Comparison of ENCODE assay signal across 8 cellular contexts in the genomic region with DNA sequence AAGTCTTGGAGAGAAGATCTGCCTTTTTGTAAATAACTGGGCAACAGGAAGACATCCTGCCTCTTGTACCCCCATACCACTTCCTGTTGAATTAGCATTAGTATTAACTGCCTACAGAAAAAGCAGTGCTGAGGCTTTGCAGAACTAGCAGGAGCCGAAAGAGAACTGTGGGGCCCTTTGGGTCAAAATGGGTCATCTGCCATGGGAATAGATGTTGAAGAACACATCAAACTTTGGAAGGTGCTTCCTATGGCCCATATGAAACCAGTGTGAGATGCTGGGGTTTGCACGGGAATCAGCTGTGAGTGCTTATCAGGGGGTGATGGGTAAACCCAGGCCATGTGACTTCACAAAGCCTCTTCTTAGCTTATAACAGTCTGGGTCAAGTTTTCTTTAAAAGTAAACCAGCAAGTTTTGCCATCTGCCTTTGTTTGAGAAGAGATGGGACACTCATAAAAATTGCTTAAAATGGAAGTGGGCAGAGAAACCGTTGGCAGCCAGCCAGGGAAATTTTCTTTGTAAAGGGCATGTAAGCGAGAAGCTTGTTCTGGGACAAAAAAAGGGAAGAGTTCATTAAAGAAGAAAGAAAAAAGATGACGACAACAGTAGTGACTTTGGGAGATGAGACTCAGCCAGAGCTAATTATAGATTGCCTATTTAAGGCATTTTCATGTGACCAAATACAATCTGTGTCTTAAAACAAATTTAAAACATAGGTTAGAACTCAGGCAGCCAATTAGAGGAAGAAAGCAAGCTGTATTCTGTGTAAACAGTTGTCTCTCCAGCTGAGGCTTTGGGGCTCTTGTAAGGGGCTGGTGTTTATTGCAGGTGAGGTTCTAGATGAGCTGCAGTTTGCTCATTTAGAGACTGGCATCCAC. TPM values are rescaled to one million over a fixed set of nuclear protein-coding genes. Genes with fewer than 3 reads are reported as not detected.
A peak's percentile ranks its signal among the peaks of the same experiment; 100 is the strongest.
DNase-seq lines count a peak whose midpoint lies in the region; ATAC-seq and TF ChIP-seq lines count a peak whose summit lies in the region.

No MANE protein-coding gene starts in this region.

- H2AFZ ChIP-seq in ACC112 (ENCODE audit: low read length, unreplicated experiment) (no peak overlapping the region), parathyroid adenoma (no peak overlapping the region)

- peak overlapping the region; percentile 77 for H3K27ac ChIP-seq in ACC112 (ENCODE audit: low read depth, low read length)
- peak overlapping the region; percentile 59; the same call in 1 of the 2 replicates for H3K27ac ChIP-seq in Panc1 (ENCODE audit: low read length)
- peak overlapping the region; percentile 96 for H3K27ac ChIP-seq in parathyroid adenoma
- peak overlapping the region; percentile 80 to 96 for H3K27ac ChIP-seq in aorta (ENCODE audit: low read depth in 1 of 2, low read length in 2 of 2)

- ATAC-seq in Panc1 (no peak), aorta (ENCODE audit: low FRiP score) (peak; percentile 40), GM18520 (IDR thresholded peaks at IDR 0.05; ENCODE audit: unreplicated experiment) (no peak)

- H3K27me3 Mint-ChIP-seq in activated naive CD4-positive, alpha-beta T cell treated with anti-CD3 and anti-CD28 coated beads, Interleukin-2, amount 50 U/mL, for 24 hours, result no peaks in the 10 kb centered on the region

- peak overlapping the region; percentile 50 for H3K4me2 ChIP-seq in parathyroid adenoma (ENCODE audit: low read length)

- H3K4me3 Mint-ChIP-seq in activated naive CD4-positive, alpha-beta T cell treated with anti-CD3 and anti-CD28 coated beads, Interleukin-2, amount 50 U/mL, for 24 hours, result peak overlapping the region; percentile 85

- H3K79me2 ChIP-seq in ACC112 (ENCODE audit: control insufficient read depth, insufficient read depth, low read length, unreplicated experiment) (peaks cover 69% of the 10 kb centered on the region), parathyroid adenoma (peaks cover 5% of the 10 kb centered on the region)

- TF ChIP-seq CTCF in Panc1 (IDR thresholded peaks at IDR 0.05) (no peak), parathyroid adenoma (IDR thresholded peaks at IDR 0.05) (no peak)

- no peaks in the 10 kb centered on the region for H3K36me3 ChIP-seq in ACC112 (ENCODE audit: insufficient read depth, low read length)
- H3K36me3 ChIP-seq in HAP-1 (replicated peaks), result no peaks in the 10 kb centered on the region
- H3K36me3 ChIP-seq in Panc1 (ENCODE audit: control insufficient read depth, insufficient read depth, low read length), result no peaks in the 10 kb centered on the region
- no peaks in the 10 kb centered on the region for H3K36me3 ChIP-seq in parathyroid adenoma (ENCODE audit: control insufficient read depth, insufficient read depth, low read length)
- no peaks in the 10 kb centered on the region for H3K36me3 ChIP-seq in aorta (ENCODE audit: control insufficient read depth in 1 of 2, insufficient read depth in 2 of 2, low read length in 1 of 2)

- WGBS in aorta, 2 donors, result 1% methylated on average over 5 of the region's 5 CpGs

- H3K36me3 Mint-ChIP-seq in activated naive CD4-positive, alpha-beta T cell treated with anti-CD3 and anti-CD28 coated beads, Interleukin-2, amount 50 U/mL, for 24 hours, result no peaks in the 10 kb centered on the region

- TSS peak; percentile 43 for BruUV-seq in Panc1 (replicated peaks; lab: Mats Ljungman, UMichigan)

- POLR2A ChIA-PET in Panc1 (lab: Charles Lee), result interaction anchor here (0.5 kb wide), 1 partner anchor 11 kb away, joined by 13 read pairs; no protein-coding TSS in a partner anchor

- intact Hi-C loops in Panc1 (cut with micrococcal nuclease; ENCODE audit: unreplicated experiment), result no loop called here
- intact Hi-C loops in aorta (cut with DNase I), result no loop called here

- H3K4me3 ChIP-seq in ACC112 (ENCODE audit: low read depth, low read length) (peak overlapping the region; percentile 49), HAP-1 (no peak overlapping the region), Panc1 (ENCODE audit: low read depth in 2 of 2, low read length in 2 of 2) (no peak overlapping the region), parathyroid adenoma (ENCODE audit: low read depth, low read length) (peak overlapping the region; percentile 36), aorta (ENCODE audit: low read length in 2 of 2) (no peak overlapping the region)

- H3K9me3 Mint-ChIP-seq in activated naive CD4-positive, alpha-beta T cell treated with anti-CD3 and anti-CD28 coated beads, Interleukin-2, amount 50 U/mL, for 24 hours, result no peaks in the 10 kb centered on the region

- H3K4me1 ChIP-seq in ACC112 (ENCODE audit: control insufficient read depth, insufficient read depth, low read length, unreplicated experiment) (peaks cover 30% of the 10 kb centered on the region), HAP-1 (peaks cover 14% of the 10 kb centered on the region), Panc1 (ENCODE audit: control insufficient read depth, insufficient read depth, low read length) (peaks cover 14% of the 10 kb centered on the region), parathyroid adenoma (peaks cover 18% of the 10 kb centered on the region), aorta (ENCODE audit: control insufficient read depth in 1 of 2, insufficient read depth in 2 of 2, low read length in 2 of 2) (peaks cover 0 to 10% of the 10 kb centered on the region in 2 donors)

- H3K9ac ChIP-seq in parathyroid adenoma, result no peak overlapping the region

- peak overlapping the region; percentile 91 for H3K27ac Mint-ChIP-seq in activated naive CD4-positive, alpha-beta T cell treated with anti-CD3 and anti-CD28 coated beads, Interleukin-2, amount 50 U/mL, for 24 hours

- peaks cover 49% of the 10 kb centered on the region for H3K4me1 Mint-ChIP-seq in activated naive CD4-positive, alpha-beta T cell treated with anti-CD3 and anti-CD28 coated beads, Interleukin-2, amount 50 U/mL, for 24 hours

- peak; percentile 83 to 92 for DNase-seq in HAP-1 (ENCODE audit: low spot score in 2 of 2)
- no peak for DNase-seq in Panc1 (ENCODE audit: low read depth, low spot score)
- peak; percentile 50 for DNase-seq in glomerular endothelial cell (ENCODE audit: extremely low read depth, low read depth, low spot score)
- DNase-seq in aorta, result peak; percentile 88 to 92

- in situ Hi-C loops in HAP-1 (cut with MboI; ENCODE audit: low sequenced_read_pairs) (no loop called here), Panc1 (cut with HindIII; ENCODE audit: low pct_unique_long_range_greater_than_20kb, low sequenced_read_pairs) (no loop called here)

- H3K27me3 ChIP-seq in ACC112 (ENCODE audit: insufficient read depth, low read length), result no peaks in the 10 kb centered on the region
- H3K27me3 ChIP-seq in HAP-1 (ENCODE audit: low read depth), result no peaks in the 10 kb centered on the region
- no peaks in the 10 kb centered on the region for H3K27me3 ChIP-seq in Panc1 (ENCODE audit: control insufficient read depth, insufficient read depth, low read length)
- H3K27me3 ChIP-seq in parathyroid adenoma (ENCODE audit: control insufficient read depth, insufficient read depth, low read length), result no peaks in the 10 kb centered on the region
- no peaks in the 10 kb centered on the region for H3K27me3 ChIP-seq in aorta (ENCODE audit: control insufficient read depth in 1 of 2, insufficient read depth in 2 of 2, low read length in 1 of 2)

- CTCF ChIA-PET in Panc1 (lab: Charles Lee), result no interaction called here

- H3K9me3 ChIP-seq in HAP-1 (no peaks in the 10 kb centered on the region), Panc1 (ENCODE audit: control insufficient read depth, insufficient read depth, low read depth, low read length) (no peaks in the 10 kb centered on the region), parathyroid adenoma (ENCODE audit: control insufficient read depth, low read length) (no peaks in the 10 kb centered on the region), aorta (ENCODE audit: control insufficient read depth, low read length) (no peaks in the 10 kb centered on the region)

RNA-seq across cellular contexts. Expression of a gene that starts 4.4 kb away (rescaled TPM):
- 10.7 TPM for total RNA-seq in Panc1 (2021; ENCODE audit: unreplicated experiment)
- polyA plus RNA-seq in Panc1 (2012; ENCODE audit: insufficient read length), result 6.8 TPM
- total RNA-seq in glomerular endothelial cell, result 16.1 and 24.1 TPM in 2 replicates
- total RNA-seq in aorta, result 10 to 100 TPM; 16.3 to 40.9 TPM
- polyA plus RNA-seq in aorta, result 10 to 100 TPM in 1 of 2 donors, 1 to 10 TPM in 1; 9.8 to 14.3 TPM

RNA-seq across cellular contexts. Expression of a gene that starts 5.3 kb away (rescaled TPM):
- total RNA-seq in Panc1 (2021; ENCODE audit: unreplicated experiment), result 14.6 TPM
- 19.1 TPM for polyA plus RNA-seq in Panc1 (2012; ENCODE audit: insufficient read length)
- 6.8 and 8.4 TPM in 2 replicates for total RNA-seq in glomerular endothelial cell
- total RNA-seq in aorta, result 10 to 100 TPM in 1 of 2 donors, 1 to 10 TPM in 1; 5.4 to 10.4 TPM
- polyA plus RNA-seq in aorta, result 1 to 10 TPM; 7.0 to 8.9 TPM

RNA-seq across cellular contexts. Expression of a gene that starts 55.1 kb away (rescaled TPM):
- total RNA-seq in Panc1 (2021; ENCODE audit: unreplicated experiment), result 76.8 TPM
- polyA plus RNA-seq in Panc1 (2012; ENCODE audit: insufficient read length), result 151 TPM
- 63.4 and 68.6 TPM in 2 replicates for total RNA-seq in glomerular endothelial cell
- 10 to 100 TPM; 37.1 to 38.5 TPM for total RNA-seq in aorta
- 10 to 100 TPM; 29.9 to 56.2 TPM for polyA plus RNA-seq in aorta

Comparison
In these comparisons a context has a peak if more than half of its experiments do, and no peak if none do; other contexts are left out.
1. H3K4me3 ChIP-seq: peak in ACC112 (single experiment) and parathyroid adenoma (single experiment); none in HAP-1 (single experiment), Panc1 (0 of 2) and aorta (0 of 2).
2. Peak in every context shown above with its lines, with median percentiles within 50 percentile points of each other: H3K27ac ChIP-seq.